1 cellular context compared by ENCODE assay signal in genomic region chr12:34022079-34022830, GRCh38.
TF ChIP-seq lines count a peak whose summit lies in the region.

A gene with protein sequence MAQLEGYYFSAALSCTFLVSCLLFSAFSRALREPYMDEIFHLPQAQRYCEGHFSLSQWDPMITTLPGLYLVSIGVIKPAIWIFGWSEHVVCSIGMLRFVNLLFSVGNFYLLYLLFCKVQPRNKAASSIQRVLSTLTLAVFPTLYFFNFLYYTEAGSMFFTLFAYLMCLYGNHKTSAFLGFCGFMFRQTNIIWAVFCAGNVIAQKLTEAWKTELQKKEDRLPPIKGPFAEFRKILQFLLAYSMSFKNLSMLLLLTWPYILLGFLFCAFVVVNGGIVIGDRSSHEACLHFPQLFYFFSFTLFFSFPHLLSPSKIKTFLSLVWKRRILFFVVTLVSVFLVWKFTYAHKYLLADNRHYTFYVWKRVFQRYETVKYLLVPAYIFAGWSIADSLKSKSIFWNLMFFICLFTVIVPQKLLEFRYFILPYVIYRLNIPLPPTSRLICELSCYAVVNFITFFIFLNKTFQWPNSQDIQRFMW (plus strand): TSS chr12:34022496. CDS start chr12:34022600, 104 bp downstream.

TF ChIP-seq in HepG2, 621 proteins besides CTCF, POLR2A, EP300 and RAD21 (continued from another document and continues in another):
- TF ChIP-seq HINFP (CRISPR knock-in tag; IDR thresholded peaks at IDR 0.05; ENCODE audit: low read depth) (peak; percentile 51; the same call in 1 of the 2 replicates), SALL2 (CRISPR knock-in tag; IDR thresholded peaks at IDR 0.05) (peak; percentile 70; the same call in 1 of the 2 replicates), REPIN1 (CRISPR knock-in tag; IDR thresholded peaks at IDR 0.05; ENCODE audit: borderline replicate concordance, low read depth) (peak; percentile 92; the same call in 1 of the 2 replicates), PAXIP1 (CRISPR knock-in tag; conservative IDR thresholded peaks at IDR 0.05) (0 out of 2 replicates have a peak, but pooled peaks have one; percentile 9), NFIC (IDR thresholded peaks at IDR 0.05; ENCODE audit: low read length) (no peak), ELF1 (CRISPR knock-in tag; IDR thresholded peaks at IDR 0.05) (peak; percentile 89), TBX2 (CRISPR knock-in tag; IDR thresholded peaks at IDR 0.05; ENCODE audit: borderline replicate concordance) (peak; percentile 88), ZNF619 (CRISPR knock-in tag; IDR thresholded peaks at IDR 0.05) (no peak), HNRNPUL1 (IDR thresholded peaks at IDR 0.05; ENCODE audit: low read depth, low read length) (no peak), SMARCC2 (IDR thresholded peaks at IDR 0.05) (no peak), TBL1XR1 (IDR thresholded peaks at IDR 0.05; ENCODE audit: borderline replicate concordance, low read length, partially characterized antibody) (peak; percentile 67), RFXAP (CRISPR knock-in tag; IDR thresholded peaks at IDR 0.05; ENCODE audit: borderline replicate concordance) (peak; percentile 69; the same call in 1 of the 2 replicates), SIN3A (IDR thresholded peaks at IDR 0.05; ENCODE audit: borderline replicate concordance, low read depth, low read length) (peak; percentile 89), NFRKB (IDR thresholded peaks at IDR 0.05) (no peak), ZNF644 (CRISPR knock-in tag; IDR thresholded peaks at IDR 0.05; ENCODE audit: low read depth) (no peak), ERF (CRISPR knock-in tag; IDR thresholded peaks at IDR 0.05) (peak; percentile 79; the same call in 1 of the 2 replicates), DMAP1 (CRISPR knock-in tag; IDR thresholded peaks at IDR 0.05) (no peak; the same call in 1 of the 2 replicates), ZNF354B (CRISPR knock-in tag; IDR thresholded peaks at IDR 0.05) (no peak), RFXANK (CRISPR knock-in tag; IDR thresholded peaks at IDR 0.05) (no peak), ZSCAN31 (CRISPR knock-in tag; IDR thresholded peaks at IDR 0.05; ENCODE audit: low read depth) (peak; percentile 79; the same call in 1 of the 2 replicates), ATRX (CRISPR knock-in tag; IDR thresholded peaks at IDR 0.05; ENCODE audit: borderline replicate concordance) (no peak), RNF2 (conservative IDR thresholded peaks at IDR 0.05; ENCODE audit: low read depth) (no peak), ZNF451 (CRISPR knock-in tag; IDR thresholded peaks at IDR 0.05) (no peak), ATF6 (CRISPR knock-in tag; conservative IDR thresholded peaks at IDR 0.05) (0 out of 2 replicates have a peak, but pooled peaks have one; percentile 66), ZMYM2 (CRISPR knock-in tag; IDR thresholded peaks at IDR 0.05) (no peak), ATF5 (CRISPR knock-in tag; IDR thresholded peaks at IDR 0.05; ENCODE audit: low read depth) (no peak), CCAR2 (optimal IDR thresholded peaks at IDR 0.05; ENCODE audit: low read depth, low read length) (no peak), HIC2 (CRISPR knock-in tag; IDR thresholded peaks at IDR 0.05; ENCODE audit: low read depth) (no peak), ZNF724P (CRISPR knock-in tag; IDR thresholded peaks at IDR 0.05; ENCODE audit: borderline replicate concordance) (peak; percentile 42; the same call in 1 of the 2 replicates), JUND (CRISPR knock-in tag; IDR thresholded peaks at IDR 0.05) (0 out of 2 replicates have a peak, but pooled peaks have one; percentile 27), NCOA5 (CRISPR knock-in tag; IDR thresholded peaks at IDR 0.05) (no peak), SALL1 (CRISPR knock-in tag; IDR thresholded peaks at IDR 0.05) (peak; percentile 82), SMYD3 (CRISPR knock-in tag; IDR thresholded peaks at IDR 0.05) (0 out of 2 replicates have a peak, but pooled peaks have one; percentile 50), GATAD2A (CRISPR knock-in tag; IDR thresholded peaks at IDR 0.05) (peak; percentile 72), ZBTB42 (CRISPR knock-in tag; IDR thresholded peaks at IDR 0.05) (no peak), RFX3 (CRISPR knock-in tag; IDR thresholded peaks at IDR 0.05) (no peak), KLF9 (CRISPR knock-in tag; IDR thresholded peaks at IDR 0.05; ENCODE audit: low read depth) (no peak), NR2F2 (IDR thresholded peaks at IDR 0.05; ENCODE audit: borderline replicate concordance, low read depth) (peak; percentile 25; the same call in 1 of the 2 replicates), TEF (CRISPR knock-in tag; IDR thresholded peaks at IDR 0.05) (no peak)
- TF ChIP-seq, protein P1, sequence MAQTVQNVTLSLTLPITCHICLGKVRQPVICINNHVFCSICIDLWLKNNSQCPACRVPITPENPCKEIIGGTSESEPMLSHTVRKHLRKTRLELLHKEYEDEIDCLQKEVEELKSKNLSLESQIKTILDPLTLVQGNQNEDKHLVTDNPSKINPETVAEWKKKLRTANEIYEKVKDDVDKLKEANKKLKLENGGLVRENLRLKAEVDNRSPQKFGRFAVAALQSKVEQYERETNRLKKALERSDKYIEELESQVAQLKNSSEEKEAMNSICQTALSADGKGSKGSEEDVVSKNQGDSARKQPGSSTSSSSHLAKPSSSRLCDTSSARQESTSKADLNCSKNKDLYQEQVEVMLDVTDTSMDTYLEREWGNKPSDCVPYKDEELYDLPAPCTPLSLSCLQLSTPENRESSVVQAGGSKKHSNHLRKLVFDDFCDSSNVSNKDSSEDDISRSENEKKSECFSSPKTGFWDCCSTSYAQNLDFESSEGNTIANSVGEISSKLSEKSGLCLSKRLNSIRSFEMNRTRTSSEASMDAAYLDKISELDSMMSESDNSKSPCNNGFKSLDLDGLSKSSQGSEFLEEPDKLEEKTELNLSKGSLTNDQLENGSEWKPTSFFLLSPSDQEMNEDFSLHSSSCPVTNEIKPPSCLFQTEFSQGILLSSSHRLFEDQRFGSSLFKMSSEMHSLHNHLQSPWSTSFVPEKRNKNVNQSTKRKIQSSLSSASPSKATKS (CRISPR knock-in tag; IDR thresholded peaks at IDR 0.05) = no peak
- TF ChIP-seq, protein P2, sequence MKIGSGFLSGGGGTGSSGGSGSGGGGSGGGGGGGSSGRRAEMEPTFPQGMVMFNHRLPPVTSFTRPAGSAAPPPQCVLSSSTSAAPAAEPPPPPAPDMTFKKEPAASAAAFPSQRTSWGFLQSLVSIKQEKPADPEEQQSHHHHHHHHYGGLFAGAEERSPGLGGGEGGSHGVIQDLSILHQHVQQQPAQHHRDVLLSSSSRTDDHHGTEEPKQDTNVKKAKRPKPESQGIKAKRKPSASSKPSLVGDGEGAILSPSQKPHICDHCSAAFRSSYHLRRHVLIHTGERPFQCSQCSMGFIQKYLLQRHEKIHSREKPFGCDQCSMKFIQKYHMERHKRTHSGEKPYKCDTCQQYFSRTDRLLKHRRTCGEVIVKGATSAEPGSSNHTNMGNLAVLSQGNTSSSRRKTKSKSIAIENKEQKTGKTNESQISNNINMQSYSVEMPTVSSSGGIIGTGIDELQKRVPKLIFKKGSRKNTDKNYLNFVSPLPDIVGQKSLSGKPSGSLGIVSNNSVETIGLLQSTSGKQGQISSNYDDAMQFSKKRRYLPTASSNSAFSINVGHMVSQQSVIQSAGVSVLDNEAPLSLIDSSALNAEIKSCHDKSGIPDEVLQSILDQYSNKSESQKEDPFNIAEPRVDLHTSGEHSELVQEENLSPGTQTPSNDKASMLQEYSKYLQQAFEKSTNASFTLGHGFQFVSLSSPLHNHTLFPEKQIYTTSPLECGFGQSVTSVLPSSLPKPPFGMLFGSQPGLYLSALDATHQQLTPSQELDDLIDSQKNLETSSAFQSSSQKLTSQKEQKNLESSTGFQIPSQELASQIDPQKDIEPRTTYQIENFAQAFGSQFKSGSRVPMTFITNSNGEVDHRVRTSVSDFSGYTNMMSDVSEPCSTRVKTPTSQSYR (CRISPR knock-in tag; IDR thresholded peaks at IDR 0.05; ENCODE audit: borderline replicate concordance) = no peak
- TF ChIP-seq, protein P3, sequence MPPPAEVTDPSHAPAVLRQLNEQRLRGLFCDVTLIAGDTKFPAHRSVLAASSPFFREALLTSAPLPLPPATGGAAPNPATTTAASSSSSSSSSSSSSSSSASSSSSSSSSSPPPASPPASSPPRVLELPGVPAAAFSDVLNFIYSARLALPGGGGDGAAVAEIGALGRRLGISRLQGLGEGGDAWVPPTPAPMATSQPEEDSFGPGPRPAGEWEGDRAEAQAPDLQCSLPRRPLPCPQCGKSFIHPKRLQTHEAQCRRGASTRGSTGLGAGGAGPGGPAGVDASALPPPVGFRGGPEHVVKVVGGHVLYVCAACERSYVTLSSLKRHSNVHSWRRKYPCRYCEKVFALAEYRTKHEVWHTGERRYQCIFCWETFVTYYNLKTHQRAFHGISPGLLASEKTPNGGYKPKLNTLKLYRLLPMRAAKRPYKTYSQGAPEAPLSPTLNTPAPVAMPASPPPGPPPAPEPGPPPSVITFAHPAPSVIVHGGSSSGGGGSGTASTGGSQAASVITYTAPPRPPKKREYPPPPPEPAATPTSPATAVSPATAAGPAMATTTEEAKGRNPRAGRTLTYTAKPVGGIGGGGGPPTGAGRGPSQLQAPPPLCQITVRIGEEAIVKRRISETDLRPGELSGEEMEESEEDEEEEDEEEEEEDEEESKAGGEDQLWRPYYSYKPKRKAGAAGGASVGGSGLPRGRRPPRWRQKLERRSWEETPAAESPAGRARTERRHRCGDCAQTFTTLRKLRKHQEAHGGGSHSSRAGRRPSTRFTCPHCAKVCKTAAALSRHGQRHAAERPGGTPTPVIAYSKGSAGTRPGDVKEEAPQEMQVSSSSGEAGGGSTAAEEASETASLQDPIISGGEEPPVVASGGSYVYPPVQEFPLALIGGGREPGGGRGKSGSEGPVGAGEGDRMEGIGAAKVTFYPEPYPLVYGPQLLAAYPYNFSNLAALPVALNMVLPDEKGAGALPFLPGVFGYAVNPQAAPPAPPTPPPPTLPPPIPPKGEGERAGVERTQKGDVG (CRISPR knock-in tag; IDR thresholded peaks at IDR 0.05; ENCODE audit: borderline replicate concordance) = no peak
